In the genomic region with DNA sequence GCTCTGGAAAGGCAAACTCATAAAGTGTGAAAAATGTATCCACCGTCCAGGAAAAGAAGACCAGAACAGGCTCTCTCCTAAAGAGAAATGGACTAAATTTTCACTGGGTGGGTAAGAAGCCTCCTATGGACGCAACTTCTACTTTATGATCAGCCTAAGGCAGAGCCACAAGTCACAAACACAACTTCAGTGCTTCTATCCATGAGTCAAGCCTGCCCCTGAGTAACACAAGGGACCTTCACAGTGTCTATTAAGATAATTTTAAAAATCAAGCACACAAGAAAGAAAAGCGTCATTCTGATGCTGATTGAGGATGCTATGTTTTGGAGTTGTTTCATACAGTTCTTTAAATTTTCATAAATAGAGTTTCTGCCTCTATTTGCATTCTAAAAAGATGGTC, we compare ENCODE assay signal across 22 cellular contexts.
"Had no signal": no experiment of that assay in that cellular context is flagged by ENCODE, and none has a peak within 500 bp of the region (broad histone marks: within the 10 kb centered on the region; RNA-seq: fewer than 3 reads in every experiment).

No MANE protein-coding gene starts in this region.

- H3K36me3 Mint-ChIP-seq: activated CD8-positive, alpha-beta memory T cell treated with anti-CD3 and anti-CD28 coated beads, Interleukin-2, amount 10 ng/mL, durations not matched to agents 7 days and 5 days; activated naive CD8-positive, alpha-beta T cell treated with anti-CD3 and anti-CD28 coated beads for 36 hours; mesothelial cell of epicardium; natural killer cell had no signal

- DNase-seq: activated CD8-positive, alpha-beta memory T cell treated with anti-CD3 and anti-CD28 coated beads, Interleukin-2, amount 10 ng/mL, durations not matched to agents 7 days and 5 days; activated CD8-positive, alpha-beta T cell treated with anti-CD3 and anti-CD28 coated beads for 36 hours; activated naive CD4-positive, alpha-beta T cell treated with Interleukin-2 at 50 U/mL for 16 hours; activated naive CD8-positive, alpha-beta T cell treated with anti-CD3 and anti-CD28 coated beads for 36 hours; esophagus squamous epithelium; natural killer cell; spleen; stimulated activated CD4-positive, alpha-beta T cell treated with anti-CD3 and anti-CD28 coated beads, Interleukin-4, amount 100 ng/mL, for 24 hours; stimulated activated naive CD4-positive, alpha-beta T cell treated with Interleukin-2 at 50 U/mL for 16 hours; T-helper 1 cell; upper lobe of right lung had no signal

- H3K4me3 ChIP-seq: left lung, ovary, prostate gland, right atrium auricular region, spleen, thoracic aorta, upper lobe of right lung had no signal

- H3K36me3 ChIP-seq: esophagus squamous epithelium, gastroesophageal sphincter, heart left ventricle, left lung, neutrophil, ovary, prostate gland, right atrium auricular region, spleen, thoracic aorta, upper lobe of right lung had no signal

- H3K9me3 Mint-ChIP-seq: natural killer cell had no signal

- ATAC-seq: activated CD8-positive, alpha-beta memory T cell treated with anti-CD3 and anti-CD28 coated beads, Interleukin-2, amount 10 ng/mL, durations not matched to agents 7 days and 5 days; activated CD8-positive, alpha-beta T cell treated with anti-CD3 and anti-CD28 coated beads for 36 hours; natural killer cell had no signal

- H3K27ac ChIP-seq: dorsolateral prefrontal cortex, left lung, neutrophil, ovary, prostate gland, right atrium auricular region, spleen, thoracic aorta, upper lobe of right lung had no signal

- H3K4me3 Mint-ChIP-seq: activated CD8-positive, alpha-beta memory T cell treated with anti-CD3 and anti-CD28 coated beads, Interleukin-2, amount 10 ng/mL, durations not matched to agents 7 days and 5 days; activated CD8-positive, alpha-beta T cell treated with anti-CD3 and anti-CD28 coated beads for 36 hours; activated naive CD8-positive, alpha-beta T cell treated with anti-CD3 and anti-CD28 coated beads for 36 hours; central memory CD8-positive, alpha-beta T cell; mesothelial cell of epicardium; natural killer cell had no signal

- H3K27me3 Mint-ChIP-seq: activated CD8-positive, alpha-beta memory T cell treated with anti-CD3 and anti-CD28 coated beads, Interleukin-2, amount 10 ng/mL, durations not matched to agents 7 days and 5 days; central memory CD8-positive, alpha-beta T cell had no signal

- H3K27me3 ChIP-seq: esophagus squamous epithelium, gastroesophageal sphincter, heart left ventricle, left lung, neutrophil, ovary, right atrium auricular region, spleen, upper lobe of right lung had no signal

- H3K9me3 ChIP-seq: esophagus squamous epithelium, gastroesophageal sphincter, left lung, neutrophil, ovary, prostate gland, right atrium auricular region, thoracic aorta, upper lobe of right lung had no signal

- H3K27ac Mint-ChIP-seq: activated CD8-positive, alpha-beta memory T cell treated with anti-CD3 and anti-CD28 coated beads, Interleukin-2, amount 10 ng/mL, durations not matched to agents 7 days and 5 days; activated naive CD8-positive, alpha-beta T cell treated with anti-CD3 and anti-CD28 coated beads for 36 hours; mesothelial cell of epicardium; natural killer cell had no signal

- H3K4me1 ChIP-seq: gastroesophageal sphincter, left lung, prostate gland, right atrium auricular region, spleen, upper lobe of right lung had no signal

- H3K4me1 Mint-ChIP-seq: central memory CD8-positive, alpha-beta T cell; mesothelial cell of epicardium; natural killer cell had no signal
